ENCODE assay signal across 8 cellular contexts in the genomic region with DNA sequence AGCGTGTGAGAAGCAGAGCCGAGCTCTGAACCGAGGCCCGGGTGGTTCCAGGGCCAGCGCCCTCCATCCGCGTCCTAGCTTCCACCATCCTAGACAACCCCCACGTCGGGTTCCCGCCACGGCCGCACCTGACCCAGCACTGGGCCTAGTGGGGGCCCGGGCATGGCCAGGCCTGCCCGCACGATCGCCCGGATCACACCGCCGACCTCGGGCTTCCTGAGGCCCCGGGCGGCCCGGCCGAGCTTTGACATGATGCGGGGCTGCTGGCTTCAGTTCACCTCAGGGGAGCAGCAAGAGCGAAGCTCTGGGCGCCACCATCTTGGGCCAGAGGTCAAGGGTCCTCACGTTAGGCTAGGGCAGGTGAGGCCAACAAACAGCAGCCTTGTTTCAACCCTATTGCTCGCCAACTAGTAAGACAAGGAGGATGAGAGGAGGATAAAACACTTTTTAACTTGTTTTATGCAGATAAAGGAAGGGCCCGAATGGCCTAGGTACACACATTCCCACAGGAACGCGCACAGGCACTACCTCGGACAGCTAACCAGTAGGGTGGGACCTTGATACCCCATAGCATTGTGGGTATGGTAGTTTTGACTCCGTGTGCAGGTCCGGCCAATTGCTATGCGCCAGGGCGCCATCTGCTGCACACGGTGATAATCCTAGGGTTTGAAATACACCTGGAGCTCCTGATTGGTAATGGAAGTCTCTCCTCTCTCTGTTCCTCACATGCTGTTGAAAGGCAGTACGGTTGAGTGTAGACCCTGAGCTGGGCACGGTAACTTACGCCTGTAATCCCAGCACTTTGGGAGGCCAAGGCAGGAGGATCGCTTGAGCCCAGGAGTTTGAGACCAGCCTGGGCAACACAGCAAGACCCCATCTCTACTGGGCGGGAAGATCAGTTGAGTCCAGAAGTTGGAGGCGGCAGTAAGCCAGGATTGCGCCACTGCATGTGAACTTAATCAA. TPM values are rescaled to one million over a fixed set of nuclear protein-coding genes. Genes with fewer than 3 reads are reported as not detected.
A peak's percentile ranks its signal among the peaks of the same experiment; 100 is the strongest.
DNase-seq lines count a peak whose midpoint lies in the region; ATAC-seq and TF ChIP-seq lines count a peak whose summit lies in the region.

A gene (minus strand): TSS at position 345 of the 963 bp plus-strand sequence. CDS start 94 bp downstream, at position 251.

- H3K4me1 Mint-ChIP-seq in CD14-positive monocyte: peaks cover 17% of the 10 kb centered on the region

- H3K27ac Mint-ChIP-seq in CD14-positive monocyte: peak within 1 kb of the TSS; percentile 81 to 99 (median 97)

- ATAC-seq in GM19351 (IDR thresholded peaks at IDR 0.05; ENCODE audit: unreplicated experiment): peak; percentile 93
- ATAC-seq in HG03558 (IDR thresholded peaks at IDR 0.05; ENCODE audit: extremely low read depth, unreplicated experiment): peak; percentile 60
- peak; percentile 100 for ATAC-seq in right lobe of liver

- 0% methylated on average over 9 of the region's 45 CpGs for whole genome bisulfite sequencing in right lobe of liver (ENCODE audit: insufficient coverage, low coverage, low lambda C conversion rate, missing lambda C conversion rate)

- DNase-seq in CD14-positive monocyte (ENCODE audit: low spot score): peak; percentile 78
- DNase-seq in NCI-H748 treated with DMSO at 0.1 percent for 48 hours (lab: John Stamatoyannopoulos, UW): peak; percentile 92
- peak; percentile 89 to 90 for DNase-seq in activated CD4-positive, alpha-beta T cell treated with anti-CD3 and anti-CD28 coated beads, Interleukin-2, amount 50 U/mL, for 4 hours
- DNase-seq in dorsolateral prefrontal cortex: peak; percentile 83 to 94 (median 90)
- DNase-seq in right lobe of liver: peak; percentile 88 to 92 (median 91)
- peak; percentile 84 to 86 for DNase-seq in stimulated activated CD4-positive, alpha-beta T cell treated with anti-CD3 and anti-CD28 coated beads, Interleukin-4, amount 100 ng/mL, for 48 hours (ENCODE audit: low read depth in 2 of 2)

- TF ChIP-seq CTCF in CD14-positive monocyte (IDR thresholded peaks at IDR 0.05): peak; percentile 53
- TF ChIP-seq CTCF in dorsolateral prefrontal cortex (IDR thresholded peaks at IDR 0.05 in 54 of 56, conservative IDR thresholded peaks at IDR 0.05 in 2 of 56; ENCODE audit: low read depth in 1 of 56, partially characterized antibody in 56 of 56): peak; percentile 68 to 95 (median 86)
- peak; percentile 22 to 82 (median 78) for TF ChIP-seq CTCF in right lobe of liver (IDR thresholded peaks at IDR 0.05)

- H3K27me3 Mint-ChIP-seq in CD14-positive monocyte (ENCODE audit: low read depth in 3 of 3): peaks cover 0 to 2% (median 0%) of the 10 kb centered on the region in 3 donors

- no peaks in the 10 kb centered on the region for H3K27me3 ChIP-seq in dorsolateral prefrontal cortex
- no peaks in the 10 kb centered on the region for H3K27me3 ChIP-seq in right lobe of liver

- H3K4me1 ChIP-seq in right lobe of liver: peaks cover 0 to 7% (median 0%) of the 10 kb centered on the region in 4 donors

- peaks cover 25 to 32% of the 10 kb centered on the region in 2 donors for H3K36me3 Mint-ChIP-seq in CD14-positive monocyte

- peak within 1 kb of the TSS; percentile 5 to 98 (median 91) for H3K27ac ChIP-seq in dorsolateral prefrontal cortex
- peak within 1 kb of the TSS; percentile 45 to 93 (median 88) for H3K27ac ChIP-seq in right lobe of liver

- H3K36me3 ChIP-seq in right lobe of liver: peaks cover 0 to 13% (median 7%) of the 10 kb centered on the region in 4 donors

- no peaks in the 10 kb centered on the region for H3K9me3 ChIP-seq in right lobe of liver

- H3K4me3 Mint-ChIP-seq in CD14-positive monocyte: peak within 1 kb of the TSS; percentile 85 to 96

- TF ChIP-seq POLR2A in right lobe of liver (IDR thresholded peaks at IDR 0.05): no peak

- intact Hi-C loops in CD14-positive monocyte (cut with micrococcal nuclease) (loop anchor here (1.0 to 10.0 kb wide), 4 partner anchors 28 to 236 kb away; a partner anchor contains a TSS), dorsolateral prefrontal cortex (cut with DNase I) (loop anchor here in 1 of 2 donors (2.0 to 10.0 kb wide), 2 partner anchors 42 to 236 kb away; a partner anchor contains a TSS), right lobe of liver (cut with DNase I) (loop anchor here in 1 of 2 donors (5.0 kb wide), 1 partner anchor 36 kb away; no protein-coding TSS in a partner anchor)

- peaks cover 0 to 13% (median 5%) of the 10 kb centered on the region in 7 donors for H3K9me3 Mint-ChIP-seq in CD14-positive monocyte

- H3K4me3 ChIP-seq in dorsolateral prefrontal cortex (peak within 1 kb of the TSS; percentile 67 to 99 (median 89)), right lobe of liver (peak within 1 kb of the TSS; percentile 81 to 95 (median 86))

RNA-seq across cellular contexts. Expression of the gene that starts here (rescaled TPM):
- polyA plus RNA-seq in CD14-positive monocyte: 10 to 100 TPM; 59.6 to 64.6 TPM
- 10 to 100 TPM; 10.0 to 26.4 (median 18.3) TPM for total RNA-seq in dorsolateral prefrontal cortex
- 10 to 100 TPM; 17.6 to 34.1 (median 28.6) TPM for total RNA-seq in right lobe of liver

Comparison
In these comparisons a context has a peak if more than half of its experiments do, and no peak if none do; other contexts are left out.
1. Peak in every context shown above with its lines: DNase-seq, ATAC-seq, H3K4me3 ChIP-seq and H3K27ac ChIP-seq.